In genomic region chr6:156980515-156980914, GRCh38 we compare ENCODE assay signal across 12 cellular contexts.
DNase-seq lines count a peak whose midpoint lies in the region; ATAC-seq and TF ChIP-seq lines count a peak whose summit lies in the region.
"Had no signal": no experiment of that assay in that cellular context is flagged by ENCODE, and none has a peak within 500 bp of the region (broad histone marks: within the 10 kb centered on the region; RNA-seq: fewer than 3 reads in every experiment).

No MANE protein-coding gene starts in this region.

- DNase-seq in H9, result peak; percentile 54
- peak; percentile 87 for DNase-seq in NCI-H2029 treated with DMSO at 0.1 percent for 48 hours (lab: John Stamatoyannopoulos, UW)
- no peak for DNase-seq in T-helper 17 cell
- DNase-seq in osteocyte (ENCODE audit: extremely low spot score, unreplicated experiment), result no peak
- DNase-seq in effector CD8-positive, alpha-beta T cell (lab: John Stamatoyannopoulos, UW), result no peak
- DNase-seq in effector memory CD4-positive, alpha-beta T cell, result no peak
- DNase-seq in NCI-H1930 (lab: John Stamatoyannopoulos, UW), result no peak
- no peak for DNase-seq in spleen
- DNase-seq: effector CD4-positive, alpha-beta T cell; stimulated activated CD4-positive, alpha-beta T cell treated with anti-CD3 and anti-CD28 coated beads, Interleukin-4, amount 100 ng/mL, for 24 hours had no signal

- no peak overlapping the region for H2BK20ac ChIP-seq in H9 (ENCODE audit: low read depth, low read length, poor library complexity, severe bottlenecking)

- H3K56ac ChIP-seq in H9 (ENCODE audit: insufficient read length, low read depth, low read length), result no peak overlapping the region

- H3K4me1 Mint-ChIP-seq in H9, result peaks cover 67 to 73% of the 10 kb centered on the region in 2 experiments
- H3K4me1 Mint-ChIP-seq in T-helper 17 cell, result peaks cover 60% of the 10 kb centered on the region
- peaks cover 62% of the 10 kb centered on the region for H3K4me1 Mint-ChIP-seq in osteocyte (ENCODE audit: unreplicated experiment)

- H3K9me3 ChIP-seq in H9 (ENCODE audit: control insufficient read depth, low read depth, low read length), result no peaks in the 10 kb centered on the region
- no peaks in the 10 kb centered on the region for H3K9me3 ChIP-seq in T-helper 17 cell (ENCODE audit: control insufficient read depth, low read length, poor library complexity, severe bottlenecking)
- H3K9me3 ChIP-seq in effector memory CD4-positive, alpha-beta T cell (ENCODE audit: control insufficient read depth, low read length), result no peaks in the 10 kb centered on the region
- H3K9me3 ChIP-seq in spleen, result no peaks in the 10 kb centered on the region
- H3K9me3 ChIP-seq: thoracic aorta had no signal

- H4K91ac ChIP-seq in H9 (ENCODE audit: insufficient read length, low read depth, low read length), result no peak overlapping the region

- no peak overlapping the region for H3K14ac ChIP-seq in H9 (ENCODE audit: insufficient read depth, low read length)

- H3K79me2 ChIP-seq in H9 (ENCODE audit: insufficient read depth, low read length), result peaks cover 14% of the 10 kb centered on the region; the same call in 1 of the 2 replicates

- H3K36me3 ChIP-seq in effector memory CD4-positive, alpha-beta T cell (ENCODE audit: control insufficient read depth, insufficient read depth, low read length), result no peaks in the 10 kb centered on the region
- H3K36me3 ChIP-seq in spleen, result no peaks in the 10 kb centered on the region
- H3K36me3 ChIP-seq: thoracic aorta had no signal

- H3K27me3 Mint-ChIP-seq in H9 (ENCODE audit: low read depth) (no peaks in the 10 kb centered on the region), T-helper 17 cell (no peaks in the 10 kb centered on the region), osteocyte (ENCODE audit: unreplicated experiment) (no peaks in the 10 kb centered on the region)

- H3K9ac ChIP-seq in H9 (ENCODE audit: extremely low read depth, insufficient read length, low read length), result no peak overlapping the region

- no peak for TF ChIP-seq CTCF in H9 (conservative IDR thresholded peaks at IDR 0.05)
- TF ChIP-seq CTCF in osteocyte (IDR thresholded peaks at IDR 0.05), result no peak
- TF ChIP-seq CTCF in spleen (IDR thresholded peaks at IDR 0.05 in 8 of 11, conservative IDR thresholded peaks at IDR 0.05 in 3 of 11), result no peak

- no peak for TF ChIP-seq POLR2A in spleen (IDR thresholded peaks at IDR 0.05)

- no peak overlapping the region for H3K23ac ChIP-seq in H9 (ENCODE audit: insufficient read length, low read depth, low read length)

- H3K27ac Mint-ChIP-seq in H9 (peak overlapping the region; percentile 9 to 82 (median 74); a peak in 4 of 7 replicates), T-helper 17 cell (peak overlapping the region; percentile 24), osteocyte (ENCODE audit: unreplicated experiment) (peak overlapping the region; percentile 74)

- H4K20me1 ChIP-seq in H9 (ENCODE audit: control insufficient read depth, insufficient read depth, insufficient read length), result no peaks in the 10 kb centered on the region

- intact Hi-C loops in spleen (cut with DNase I; ENCODE audit: low total_unique reads), result no loop called here

- H2AK5ac ChIP-seq in H9 (ENCODE audit: insufficient read length, low read length), result no peak overlapping the region

- H3K4me3 Mint-ChIP-seq in H9 (no peak overlapping the region; a peak in 1 of 5 replicates), T-helper 17 cell (no peak overlapping the region), osteocyte (ENCODE audit: unreplicated experiment) (peak overlapping the region; percentile 46)

- no peak overlapping the region for H3K18ac ChIP-seq in H9 (ENCODE audit: insufficient read length, low read depth, low read length)

- H3K9me3 Mint-ChIP-seq in H9 (no peaks in the 10 kb centered on the region), osteocyte (ENCODE audit: unreplicated experiment) (no peaks in the 10 kb centered on the region)
- H3K9me3 Mint-ChIP-seq: activated naive CD4-positive, alpha-beta T cell treated with anti-CD3 and anti-CD28 coated beads, Interleukin-2, amount 50 U/mL, for 72 hours had no signal

- no CpG with 5 or more reads among the region's 10 CpGs for WGBS in H9 (ENCODE audit: extremely low coverage, insufficient read length, low lambda C conversion rate)
- WGBS in spleen, 5 donors, result 92 to 95% (median 94%) methylated on average over 10 of the region's 10 CpGs

- H4K8ac ChIP-seq in H9 (replicated peaks; ENCODE audit: insufficient read length, low read depth, low read length), result no peak overlapping the region

- H3K27ac ChIP-seq in H9 (ENCODE audit: insufficient read length, low read depth, low read length) (no peak overlapping the region), spleen (no peak overlapping the region)
- H3K27ac ChIP-seq in effector memory CD4-positive, alpha-beta T cell (ENCODE audit: insufficient read depth, low read length, poor library complexity, severe bottlenecking), result no peak overlapping the region
- H3K27ac ChIP-seq: thoracic aorta had no signal

- no peak overlapping the region for H2AFZ ChIP-seq in H9 (ENCODE audit: low read length)

- no peak for ATAC-seq in T-helper 17 cell
- ATAC-seq: activated naive CD4-positive, alpha-beta T cell treated with anti-CD3 and anti-CD28 coated beads, Interleukin-2, amount 50 U/mL, for 72 hours had no signal

- H3K4me1 ChIP-seq in H9 (ENCODE audit: insufficient read depth, low read length) (peaks cover 11% of the 10 kb centered on the region), spleen (peaks cover 17 to 100% (median 84%) of the 10 kb centered on the region in 6 donors)
- H3K4me1 ChIP-seq in effector memory CD4-positive, alpha-beta T cell (ENCODE audit: control insufficient read depth, insufficient read depth, low read length, poor library complexity, severe bottlenecking), result no peaks in the 10 kb centered on the region

- H3K4ac ChIP-seq in H9 (ENCODE audit: low read depth, low read length), result no peak overlapping the region

- H3K27me3 ChIP-seq in H9 (ENCODE audit: insufficient read depth, low read length), result no peaks in the 10 kb centered on the region
- no peaks in the 10 kb centered on the region for H3K27me3 ChIP-seq in effector memory CD4-positive, alpha-beta T cell (replicated peaks; ENCODE audit: control insufficient read depth, insufficient read depth, low read length, poor library complexity, severe bottlenecking)
- H3K27me3 ChIP-seq in spleen (replicated peaks in 1 of 7), result no peaks in the 10 kb centered on the region

- H2BK5ac ChIP-seq in H9 (ENCODE audit: insufficient read length, low read length), result no peak overlapping the region

- H2BK120ac ChIP-seq in H9 (ENCODE audit: low read depth, low read length, poor library complexity, severe bottlenecking), result no peak overlapping the region

- no peak overlapping the region for H2BK12ac ChIP-seq in H9 (ENCODE audit: insufficient read length, low read depth, low read length)

- H3T11ph ChIP-seq in H9 (ENCODE audit: low read length), result no peak overlapping the region

- H3K79me1 ChIP-seq in H9 (ENCODE audit: insufficient read depth, low read depth, low read length, poor library complexity, severe bottlenecking), result no peaks in the 10 kb centered on the region

- H3K4me2 ChIP-seq in H9 (ENCODE audit: insufficient read depth, insufficient read length, low read length), result no peak overlapping the region

- H2BK15ac ChIP-seq in H9 (ENCODE audit: low read depth, low read length), result no peak overlapping the region

- H4K5ac ChIP-seq in H9 (ENCODE audit: insufficient read length, low read depth, low read length), result no peak overlapping the region

- H3K4me3 ChIP-seq in effector memory CD4-positive, alpha-beta T cell (ENCODE audit: insufficient read depth, low read depth, low read length, poor library complexity, severe bottlenecking), result no peak overlapping the region
- H3K4me3 ChIP-seq in spleen, result no peak overlapping the region
- H3K4me3 ChIP-seq: thoracic aorta had no signal

- H3K36me3 Mint-ChIP-seq in H9 (ENCODE audit: insufficient read depth in 1 of 3, low read depth in 3 of 3), result no peaks in the 10 kb centered on the region
- H3K36me3 Mint-ChIP-seq in T-helper 17 cell (ENCODE audit: low read depth), result no peaks in the 10 kb centered on the region
- H3K36me3 Mint-ChIP-seq in osteocyte (ENCODE audit: unreplicated experiment), result no peaks in the 10 kb centered on the region

- no peaks in the 10 kb centered on the region for H3K23me2 ChIP-seq in H9 (ENCODE audit: insufficient read length, low read depth, low read length, poor library complexity, severe bottlenecking)

Comparison
In these comparisons a context has a peak if more than half of its experiments do, and no peak if none do; other contexts are left out.
1. DNase-seq: peak in H9 (single experiment) and NCI-H2029 treated with DMSO at 0.1 percent for 48 hours (single experiment); none in T-helper 17 cell (0 of 3), osteocyte (single experiment), effector CD8-positive, alpha-beta T cell (single experiment), effector memory CD4-positive, alpha-beta T cell (0 of 3), NCI-H1930 (0 of 2) and spleen (single experiment).
2. H3K27ac Mint-ChIP-seq: peak in every context shown above with its lines; median percentile 74 in H9; 74 in osteocyte; 24 in T-helper 17 cell.